Comparison of ENCODE assay signal across 1 cellular context in the genomic region with DNA sequence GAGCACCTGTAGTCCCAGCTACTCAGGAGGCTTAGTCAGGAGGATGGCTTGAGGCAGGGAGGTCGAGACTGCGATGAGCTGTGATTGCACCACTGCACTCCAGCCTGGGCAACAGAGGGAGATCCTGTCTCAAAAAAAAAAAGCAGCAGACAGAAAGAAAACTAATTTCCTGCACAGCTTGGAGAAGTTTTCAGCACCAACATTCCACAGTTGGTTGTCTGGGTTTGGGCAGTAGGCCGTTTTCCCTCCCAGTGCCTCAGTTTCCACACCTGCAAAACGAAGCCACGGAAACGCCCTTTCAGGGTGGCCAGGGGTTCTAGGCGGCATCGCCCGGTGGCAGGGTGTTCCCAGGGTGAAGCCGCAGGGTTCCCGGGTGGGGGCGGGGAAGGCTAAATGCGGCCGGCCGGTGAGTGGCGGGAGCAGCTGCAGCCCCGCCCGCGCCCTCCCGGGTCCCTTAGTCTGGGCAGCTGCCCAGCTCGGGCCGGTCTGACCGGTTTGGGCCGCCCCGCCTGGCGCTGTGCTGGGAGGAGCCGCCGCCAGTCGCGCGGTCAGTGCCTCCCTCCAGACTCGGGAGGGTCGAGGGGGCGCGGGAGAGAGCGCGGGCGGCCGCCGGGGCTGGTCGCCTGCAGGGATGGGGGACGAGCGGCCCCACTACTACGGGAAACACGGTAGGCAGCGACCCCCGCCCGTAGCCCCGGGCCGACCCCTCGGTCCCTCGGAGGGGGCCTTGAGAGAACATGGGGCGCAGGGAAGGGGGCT.
A peak's percentile ranks its signal among the peaks of the same experiment; 100 is the strongest.
TF ChIP-seq lines count a peak whose summit lies in the region.

A gene (plus strand): TSS at position 551 of the 759 bp plus-strand sequence. CDS start 81 bp downstream, at position 632.

TF ChIP-seq in SK-N-SH, 30 proteins besides CTCF, POLR2A, EP300 and RAD21 (continued from another document):
- TF ChIP-seq, protein P1, sequence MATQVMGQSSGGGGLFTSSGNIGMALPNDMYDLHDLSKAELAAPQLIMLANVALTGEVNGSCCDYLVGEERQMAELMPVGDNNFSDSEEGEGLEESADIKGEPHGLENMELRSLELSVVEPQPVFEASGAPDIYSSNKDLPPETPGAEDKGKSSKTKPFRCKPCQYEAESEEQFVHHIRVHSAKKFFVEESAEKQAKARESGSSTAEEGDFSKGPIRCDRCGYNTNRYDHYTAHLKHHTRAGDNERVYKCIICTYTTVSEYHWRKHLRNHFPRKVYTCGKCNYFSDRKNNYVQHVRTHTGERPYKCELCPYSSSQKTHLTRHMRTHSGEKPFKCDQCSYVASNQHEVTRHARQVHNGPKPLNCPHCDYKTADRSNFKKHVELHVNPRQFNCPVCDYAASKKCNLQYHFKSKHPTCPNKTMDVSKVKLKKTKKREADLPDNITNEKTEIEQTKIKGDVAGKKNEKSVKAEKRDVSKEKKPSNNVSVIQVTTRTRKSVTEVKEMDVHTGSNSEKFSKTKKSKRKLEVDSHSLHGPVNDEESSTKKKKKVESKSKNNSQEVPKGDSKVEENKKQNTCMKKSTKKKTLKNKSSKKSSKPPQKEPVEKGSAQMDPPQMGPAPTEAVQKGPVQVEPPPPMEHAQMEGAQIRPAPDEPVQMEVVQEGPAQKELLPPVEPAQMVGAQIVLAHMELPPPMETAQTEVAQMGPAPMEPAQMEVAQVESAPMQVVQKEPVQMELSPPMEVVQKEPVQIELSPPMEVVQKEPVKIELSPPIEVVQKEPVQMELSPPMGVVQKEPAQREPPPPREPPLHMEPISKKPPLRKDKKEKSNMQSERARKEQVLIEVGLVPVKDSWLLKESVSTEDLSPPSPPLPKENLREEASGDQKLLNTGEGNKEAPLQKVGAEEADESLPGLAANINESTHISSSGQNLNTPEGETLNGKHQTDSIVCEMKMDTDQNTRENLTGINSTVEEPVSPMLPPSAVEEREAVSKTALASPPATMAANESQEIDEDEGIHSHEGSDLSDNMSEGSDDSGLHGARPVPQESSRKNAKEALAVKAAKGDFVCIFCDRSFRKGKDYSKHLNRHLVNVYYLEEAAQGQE (IDR thresholded peaks at IDR 0.05; ENCODE audit: low read depth, low read length), result no peak; the same call in 1 of the 2 replicates
- TF ChIP-seq, protein P2, sequence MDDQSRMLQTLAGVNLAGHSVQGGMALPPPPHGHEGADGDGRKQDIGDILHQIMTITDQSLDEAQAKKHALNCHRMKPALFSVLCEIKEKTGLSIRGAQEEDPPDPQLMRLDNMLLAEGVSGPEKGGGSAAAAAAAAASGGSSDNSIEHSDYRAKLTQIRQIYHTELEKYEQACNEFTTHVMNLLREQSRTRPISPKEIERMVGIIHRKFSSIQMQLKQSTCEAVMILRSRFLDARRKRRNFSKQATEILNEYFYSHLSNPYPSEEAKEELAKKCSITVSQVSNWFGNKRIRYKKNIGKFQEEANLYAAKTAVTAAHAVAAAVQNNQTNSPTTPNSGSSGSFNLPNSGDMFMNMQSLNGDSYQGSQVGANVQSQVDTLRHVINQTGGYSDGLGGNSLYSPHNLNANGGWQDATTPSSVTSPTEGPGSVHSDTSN (IDR thresholded peaks at IDR 0.05), result peak; percentile 57; the same call in 1 of the 2 replicates
- TF ChIP-seq, protein P3, sequence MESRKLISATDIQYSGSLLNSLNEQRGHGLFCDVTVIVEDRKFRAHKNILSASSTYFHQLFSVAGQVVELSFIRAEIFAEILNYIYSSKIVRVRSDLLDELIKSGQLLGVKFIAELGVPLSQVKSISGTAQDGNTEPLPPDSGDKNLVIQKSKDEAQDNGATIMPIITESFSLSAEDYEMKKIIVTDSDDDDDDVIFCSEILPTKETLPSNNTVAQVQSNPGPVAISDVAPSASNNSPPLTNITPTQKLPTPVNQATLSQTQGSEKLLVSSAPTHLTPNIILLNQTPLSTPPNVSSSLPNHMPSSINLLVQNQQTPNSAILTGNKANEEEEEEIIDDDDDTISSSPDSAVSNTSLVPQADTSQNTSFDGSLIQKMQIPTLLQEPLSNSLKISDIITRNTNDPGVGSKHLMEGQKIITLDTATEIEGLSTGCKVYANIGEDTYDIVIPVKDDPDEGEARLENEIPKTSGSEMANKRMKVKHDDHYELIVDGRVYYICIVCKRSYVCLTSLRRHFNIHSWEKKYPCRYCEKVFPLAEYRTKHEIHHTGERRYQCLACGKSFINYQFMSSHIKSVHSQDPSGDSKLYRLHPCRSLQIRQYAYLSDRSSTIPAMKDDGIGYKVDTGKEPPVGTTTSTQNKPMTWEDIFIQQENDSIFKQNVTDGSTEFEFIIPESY (IDR thresholded peaks at IDR 0.05; ENCODE audit: borderline replicate concordance, low read depth), result no peak
- TF ChIP-seq TCF12 (IDR thresholded peaks at IDR 0.05) (no peak), RCOR1 (IDR thresholded peaks at IDR 0.05; ENCODE audit: low read length) (no peak), FOXJ3 (CRISPR knock-in tag; IDR thresholded peaks at IDR 0.05) (no peak), TEAD4 (IDR thresholded peaks at IDR 0.05; ENCODE audit: borderline replicate concordance, insufficient read depth) (no peak), YY1 (IDR thresholded peaks at IDR 0.05; ENCODE audit: low read depth) (no peak), MEF2A (IDR thresholded peaks at IDR 0.05; ENCODE audit: borderline replicate concordance, low read depth) (no peak), POLR2AphosphoS5 (IDR thresholded peaks at IDR 0.05; ENCODE audit: low read depth, low read length) (0 out of 2 replicates have a peak, but pooled peaks have one; percentile 52), TAF1 (IDR thresholded peaks at IDR 0.05; ENCODE audit: borderline replicate concordance, low read depth, low read length) (peak; percentile 50; the same call in 1 of the 2 replicates), ELF1 (IDR thresholded peaks at IDR 0.05) (no peak), EZH2phosphoT487 (IDR thresholded peaks at IDR 0.05; ENCODE audit: borderline replicate concordance, low read depth) (no peak), GATA2 (CRISPR knock-in tag; IDR thresholded peaks at IDR 0.05) (no peak), SIN3A (IDR thresholded peaks at IDR 0.05; ENCODE audit: borderline replicate concordance, low read depth, low read length) (peak; percentile 50; the same call in 1 of the 2 replicates), NRF1 (IDR thresholded peaks at IDR 0.05; ENCODE audit: low read depth, low read length) (no peak)
- TF ChIP-seq, protein P4, sequence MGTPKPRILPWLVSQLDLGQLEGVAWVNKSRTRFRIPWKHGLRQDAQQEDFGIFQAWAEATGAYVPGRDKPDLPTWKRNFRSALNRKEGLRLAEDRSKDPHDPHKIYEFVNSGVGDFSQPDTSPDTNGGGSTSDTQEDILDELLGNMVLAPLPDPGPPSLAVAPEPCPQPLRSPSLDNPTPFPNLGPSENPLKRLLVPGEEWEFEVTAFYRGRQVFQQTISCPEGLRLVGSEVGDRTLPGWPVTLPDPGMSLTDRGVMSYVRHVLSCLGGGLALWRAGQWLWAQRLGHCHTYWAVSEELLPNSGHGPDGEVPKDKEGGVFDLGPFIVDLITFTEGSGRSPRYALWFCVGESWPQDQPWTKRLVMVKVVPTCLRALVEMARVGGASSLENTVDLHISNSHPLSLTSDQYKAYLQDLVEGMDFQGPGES (IDR thresholded peaks at IDR 0.05; ENCODE audit: low read depth, low read length), result no peak
- TF ChIP-seq, protein P5, sequence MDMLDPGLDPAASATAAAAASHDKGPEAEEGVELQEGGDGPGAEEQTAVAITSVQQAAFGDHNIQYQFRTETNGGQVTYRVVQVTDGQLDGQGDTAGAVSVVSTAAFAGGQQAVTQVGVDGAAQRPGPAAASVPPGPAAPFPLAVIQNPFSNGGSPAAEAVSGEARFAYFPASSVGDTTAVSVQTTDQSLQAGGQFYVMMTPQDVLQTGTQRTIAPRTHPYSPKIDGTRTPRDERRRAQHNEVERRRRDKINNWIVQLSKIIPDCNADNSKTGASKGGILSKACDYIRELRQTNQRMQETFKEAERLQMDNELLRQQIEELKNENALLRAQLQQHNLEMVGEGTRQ (IDR thresholded peaks at IDR 0.05; ENCODE audit: borderline replicate concordance, low read depth, low read length), result no peak
